15 cellular contexts compared by ENCODE assay signal in the genomic region with DNA sequence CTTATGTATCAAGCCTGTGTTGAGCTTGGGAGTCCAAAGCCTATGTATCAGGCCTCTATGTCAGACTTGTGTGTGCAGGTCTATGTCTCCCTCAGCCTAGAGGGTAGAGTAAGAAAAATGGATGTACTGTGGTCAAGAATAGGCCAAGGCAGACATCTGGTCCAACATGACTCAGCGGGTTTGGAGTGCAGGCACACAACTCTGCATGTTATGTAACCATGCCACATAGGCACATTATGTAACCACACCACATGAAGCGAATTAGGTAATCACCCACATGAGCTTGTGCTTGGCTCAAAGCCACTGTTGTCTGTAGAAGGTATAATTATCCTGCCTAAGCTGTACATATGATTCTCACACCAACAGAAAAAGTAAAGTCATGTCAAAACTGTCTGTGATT.
DNase-seq lines count a peak whose midpoint lies in the region; ATAC-seq, FAIRE-seq and TF ChIP-seq lines count a peak whose summit lies in the region.
"Had no signal": no experiment of that assay in that cellular context is flagged by ENCODE, and none has a peak within 500 bp of the region (broad histone marks: within the 10 kb centered on the region; RNA-seq: fewer than 3 reads in every experiment).

No MANE protein-coding gene starts in this region.

- H3K4me1 Mint-ChIP-seq in mesothelial cell of epicardium, result no peaks in the 10 kb centered on the region
- H3K4me1 Mint-ChIP-seq: activated naive CD8-positive, alpha-beta T cell treated with anti-CD3 and anti-CD28 coated beads, Interleukin-2, amount 50 U/mL, for 24 hours; naive B cell; T-helper 17 cell had no signal

- H3K4me3 ChIP-seq in GM12865 (ENCODE audit: low read depth, low read length) (no peak overlapping the region), MG63 (no peak overlapping the region), mesendoderm (ENCODE audit: low read length) (no peak overlapping the region)

- H3K27ac Mint-ChIP-seq in mesothelial cell of epicardium, result no peak overlapping the region
- H3K27ac Mint-ChIP-seq: activated CD8-positive, alpha-beta T cell treated with anti-CD3 and anti-CD28 coated beads for 36 hours; activated naive CD8-positive, alpha-beta T cell treated with anti-CD3 and anti-CD28 coated beads, Interleukin-2, amount 50 U/mL, for 24 hours; naive B cell; T-helper 17 cell had no signal

- no peak for ATAC-seq in GM18517 (IDR thresholded peaks at IDR 0.05; ENCODE audit: unreplicated experiment)
- ATAC-seq: activated CD8-positive, alpha-beta T cell treated with anti-CD3 and anti-CD28 coated beads for 36 hours; T-helper 17 cell had no signal

- no peak overlapping the region for H3K27ac ChIP-seq in mesendoderm (ENCODE audit: low read depth, low read length)

- H3K27me3 ChIP-seq in MG63 (no peaks in the 10 kb centered on the region), mesendoderm (ENCODE audit: insufficient read depth, low read length, poor library complexity) (no peaks in the 10 kb centered on the region)

- no peaks in the 10 kb centered on the region for H3K27me3 Mint-ChIP-seq in mesothelial cell of epicardium (ENCODE audit: low read depth)
- H3K27me3 Mint-ChIP-seq: activated CD8-positive, alpha-beta T cell treated with anti-CD3 and anti-CD28 coated beads for 36 hours; activated naive CD8-positive, alpha-beta T cell treated with anti-CD3 and anti-CD28 coated beads, Interleukin-2, amount 50 U/mL, for 24 hours; naive B cell; T-helper 17 cell had no signal

- H2AK5ac ChIP-seq in mesendoderm (ENCODE audit: low read length), result no peak overlapping the region

- H3K23ac ChIP-seq in mesendoderm (ENCODE audit: low read length), result no peak overlapping the region

- no peak overlapping the region for H2BK15ac ChIP-seq in mesendoderm (replicated peaks; ENCODE audit: low read depth)

- TF ChIP-seq CTCF in GM12865 (IDR thresholded peaks at IDR 0.05; ENCODE audit: insufficient read depth, low read depth, low read length, missing control alignments) (no peak), mesothelial cell of epicardium (IDR thresholded peaks at IDR 0.05; ENCODE audit: unreplicated experiment) (no peak)

- no peak overlapping the region for H3K18ac ChIP-seq in mesendoderm (ENCODE audit: low read length)

- H3K4me3 Mint-ChIP-seq in mesothelial cell of epicardium, result no peak overlapping the region
- H3K4me3 Mint-ChIP-seq: activated CD8-positive, alpha-beta T cell treated with anti-CD3 and anti-CD28 coated beads for 36 hours; activated naive CD8-positive, alpha-beta T cell treated with anti-CD3 and anti-CD28 coated beads, Interleukin-2, amount 50 U/mL, for 24 hours; T-helper 17 cell had no signal

- H3K4ac ChIP-seq in mesendoderm (ENCODE audit: low read depth, low read length), result no peak overlapping the region

- H3K9me3 Mint-ChIP-seq in mesothelial cell of epicardium, result peaks cover 37% of the 10 kb centered on the region

- no peak overlapping the region for H3K56ac ChIP-seq in mesendoderm (ENCODE audit: low read length)

- DNase-seq in GM12865 (ENCODE audit: low read depth), result peak; percentile 2
- peak; percentile 34 for DNase-seq in MG63
- peak; percentile 7 for DNase-seq in amniotic epithelial cell (ENCODE audit: low read depth)
- peak; percentile 57 for DNase-seq in mesendoderm
- DNase-seq in mesothelial cell of epicardium (ENCODE audit: low spot score in 2 of 2, unreplicated experiment in 2 of 2), result no peak
- no peak for DNase-seq in GM19239 (ENCODE audit: insufficient read length, low spot score)
- DNase-seq: activated CD8-positive, alpha-beta T cell treated with anti-CD3 and anti-CD28 coated beads for 36 hours; activated naive CD8-positive, alpha-beta T cell treated with anti-CD3 and anti-CD28 coated beads, Interleukin-2, amount 50 U/mL, for 24 hours; effector CD8-positive, alpha-beta T cell; EL; naive B cell; NCI-H1092; NCI-H526; T-helper 17 cell had no signal

- FAIRE-seq in GM19239 (lab: Jason Lieb, UNC), result no peak

- no peaks in the 10 kb centered on the region for H3K79me2 ChIP-seq in mesendoderm (ENCODE audit: control insufficient read depth, insufficient read depth, low read length)

- H3K79me1 ChIP-seq in mesendoderm (ENCODE audit: low read length), result no peaks in the 10 kb centered on the region

- H3K9ac ChIP-seq in mesendoderm (ENCODE audit: low read length), result no peak overlapping the region

- no peak overlapping the region for H2BK5ac ChIP-seq in mesendoderm (ENCODE audit: low read length)

- no CpG with 5 or more reads among the region's 2 CpGs for WGBS in mesendoderm (ENCODE audit: extremely low coverage, insufficient coverage, low lambda C conversion rate)

- H3K4me2 ChIP-seq in mesendoderm (ENCODE audit: low read length), result no peak overlapping the region

- no peak overlapping the region for H4K8ac ChIP-seq in mesendoderm (ENCODE audit: low read depth, low read length)

- H4K5ac ChIP-seq in mesendoderm (ENCODE audit: low read length), result no peak overlapping the region

- no peak overlapping the region for H2BK120ac ChIP-seq in mesendoderm (ENCODE audit: low read depth, low read length)

- no peaks in the 10 kb centered on the region for H3K36me3 Mint-ChIP-seq in mesothelial cell of epicardium
- H3K36me3 Mint-ChIP-seq: naive B cell had no signal

- H3K36me3 ChIP-seq in MG63 (no peaks in the 10 kb centered on the region), mesendoderm (ENCODE audit: control insufficient read depth, insufficient read depth, low read length) (no peaks in the 10 kb centered on the region)

- no peaks in the 10 kb centered on the region for H3K4me1 ChIP-seq in mesendoderm (ENCODE audit: control insufficient read depth, low read depth, low read length)

- no peaks in the 10 kb centered on the region for H3K9me3 ChIP-seq in MG63

Comparison
In these comparisons a context has a peak if more than half of its experiments do, and no peak if none do; other contexts are left out.
1. DNase-seq: peak in GM12865 (single experiment), MG63 (single experiment), amniotic epithelial cell (single experiment) and mesendoderm (single experiment); none in mesothelial cell of epicardium (0 of 2) and GM19239 (single experiment).